ENCODE assay signal across 17 cellular contexts in genomic region chr17:72863511-72864175, GRCh38.
A peak's percentile ranks its signal among the peaks of the same experiment; 100 is the strongest.
DNase-seq lines count a peak whose midpoint lies in the region; ATAC-seq and TF ChIP-seq lines count a peak whose summit lies in the region.
"Had no signal": no experiment of that assay in that cellular context is flagged by ENCODE, and none has a peak within 500 bp of the region (broad histone marks: within the 10 kb centered on the region; RNA-seq: fewer than 3 reads in every experiment).

No MANE protein-coding gene starts in this region.

- H3K4me3 Mint-ChIP-seq in activated T-cell treated with anti-CD3 and anti-CD28 coated beads, Interleukin-2, amount 50 U/mL, for 72 hours, result peak overlapping the region; percentile 26 to 31
- H3K4me3 Mint-ChIP-seq: activated B cell treated with CpG ODN at 0.5 μM for 24 hours; activated naive CD4-positive, alpha-beta T cell treated with anti-CD3 and anti-CD28 coated beads for 36 hours; naive thymus-derived CD4-positive, alpha-beta T cell had no signal

- peaks cover 53% of the 10 kb centered on the region for H3K4me1 Mint-ChIP-seq in activated T-cell treated with anti-CD3 and anti-CD28 coated beads, Interleukin-2, amount 50 U/mL, for 72 hours (ENCODE audit: low read depth)
- H3K4me1 Mint-ChIP-seq: activated B cell treated with CpG ODN at 0.5 μM for 24 hours had no signal

- POLR2A ChIA-PET in GM10248 (lab: Yijun Ruan, JAX), result no interaction called here

- peak; percentile 30 for DNase-seq in GM10248 (ENCODE audit: extremely low spot score)
- DNase-seq in activated T-cell treated with anti-CD3 and anti-CD28 coated beads, Interleukin-2, amount 50 U/mL, for 72 hours, result peak; percentile 13 to 23
- DNase-seq in T-helper 9 cell, result no peak
- DNase-seq in EL, result no peak
- DNase-seq: activated B cell treated with CpG ODN at 0.5 μM for 24 hours; activated naive CD4-positive, alpha-beta T cell treated with anti-CD3 and anti-CD28 coated beads for 36 hours; caudate nucleus; HCEC 1CT; heart left ventricle; left lung; naive thymus-derived CD4-positive, alpha-beta T cell; NCI-H187; stimulated activated CD4-positive, alpha-beta T cell treated with anti-CD3 and anti-CD28 coated beads, Interleukin-4, amount 100 ng/mL, for 24 hours had no signal

- H3K9me3 Mint-ChIP-seq in activated T-cell treated with anti-CD3 and anti-CD28 coated beads, Interleukin-2, amount 50 U/mL, for 72 hours, result peaks cover 1 to 3% of the 10 kb centered on the region in 2 donors
- H3K9me3 Mint-ChIP-seq: activated B cell treated with CpG ODN at 0.5 μM for 24 hours; activated naive CD4-positive, alpha-beta T cell treated with anti-CD3 and anti-CD28 coated beads for 36 hours had no signal

- TF ChIP-seq CTCF in GM10248 (IDR thresholded peaks at IDR 0.05; ENCODE audit: control extremely low read depth, extremely low read depth, low read depth, missing control alignments), result no peak

- CTCF ChIA-PET in GM10248 (lab: Yijun Ruan, JAX), result no interaction called here

- H3K27ac Mint-ChIP-seq in activated T-cell treated with anti-CD3 and anti-CD28 coated beads, Interleukin-2, amount 50 U/mL, for 72 hours, result no peak overlapping the region
- H3K27ac Mint-ChIP-seq: activated B cell treated with CpG ODN at 0.5 μM for 24 hours; naive thymus-derived CD4-positive, alpha-beta T cell had no signal

- H3K27me3 Mint-ChIP-seq in activated T-cell treated with anti-CD3 and anti-CD28 coated beads, Interleukin-2, amount 50 U/mL, for 72 hours (ENCODE audit: low read depth), result no peaks in the 10 kb centered on the region
- H3K27me3 Mint-ChIP-seq: activated B cell treated with CpG ODN at 0.5 μM for 24 hours; naive thymus-derived CD4-positive, alpha-beta T cell had no signal

- H3K36me3 Mint-ChIP-seq in activated T-cell treated with anti-CD3 and anti-CD28 coated beads, Interleukin-2, amount 50 U/mL, for 72 hours (ENCODE audit: insufficient read depth in 2 of 2), result peaks cover 0 to 2% of the 10 kb centered on the region in 2 donors

- peak; percentile 84 for ATAC-seq in GM18520 (IDR thresholded peaks at IDR 0.05; ENCODE audit: unreplicated experiment)
- ATAC-seq in HG02610 (IDR thresholded peaks at IDR 0.05; ENCODE audit: unreplicated experiment), result peak; percentile 92
- ATAC-seq in activated T-cell treated with anti-CD3 and anti-CD28 coated beads, Interleukin-2, amount 50 U/mL, for 72 hours (replicated peaks in 1 of 2), result peak; percentile 95 to 96
- no peak for ATAC-seq in HG03460 (IDR thresholded peaks at IDR 0.05; ENCODE audit: unreplicated experiment)
- no peak for ATAC-seq in GM18519 (IDR thresholded peaks at IDR 0.05; ENCODE audit: low FRiP score, unreplicated experiment)
- ATAC-seq: heart left ventricle; left lung; naive thymus-derived CD4-positive, alpha-beta T cell had no signal

Comparison
In these comparisons a context has a peak if more than half of its experiments do, and no peak if none do; other contexts are left out.
1. DNase-seq: peak in GM10248 (single experiment) and activated T-cell treated with anti-CD3 and anti-CD28 coated beads, Interleukin-2, amount 50 U/mL, for 72 hours (2 of 2); none in T-helper 9 cell (single experiment) and EL (single experiment).
2. ATAC-seq: peak in GM18520 (single experiment), HG02610 (single experiment) and activated T-cell treated with anti-CD3 and anti-CD28 coated beads, Interleukin-2, amount 50 U/mL, for 72 hours (2 of 2); none in HG03460 (single experiment) and GM18519 (single experiment).